9 cellular contexts compared by ENCODE assay signal in genomic region chr19:39480337-39481228, GRCh38. TPM values are rescaled to one million over a fixed set of nuclear protein-coding genes. Genes with fewer than 3 reads are reported as not detected.
DNase-seq lines count a peak whose midpoint lies in the region; ATAC-seq, FAIRE-seq and TF ChIP-seq lines count a peak whose summit lies in the region.
"Had no signal": no experiment of that assay in that cellular context is flagged by ENCODE, and none has a peak within 500 bp of the region (broad histone marks: within the 10 kb centered on the region; RNA-seq: fewer than 3 reads in every experiment).

Gene TIMM50, plus strand, starts transcription at chr19:39480838. Its CDS starts 16 bp downstream, at chr19:39480854.

- peak within 1 kb of the TSS; percentile 95 for H3K4me3 Mint-ChIP-seq in activated CD4-positive, alpha-beta T cell treated with anti-CD3 and anti-CD28 coated beads for 36 hours

- H3K27me3 Mint-ChIP-seq in activated CD4-positive, alpha-beta T cell treated with anti-CD3 and anti-CD28 coated beads for 36 hours, result no peaks in the 10 kb centered on the region

- peak within 1 kb of the TSS; percentile 92 for H3K27ac Mint-ChIP-seq in activated CD4-positive, alpha-beta T cell treated with anti-CD3 and anti-CD28 coated beads for 36 hours

- CTCF ChIA-PET in activated CD4-positive, alpha-beta T cell treated with anti-CD3 and anti-CD28 coated beads for 36 hours (lab: Charles Lee), result interaction anchor here (0.6 to 2.2 kb wide), 5 partner anchors 9 to 954 kb away, joined by 3 to 10 read pairs (median 4); partner anchors contain the start of gene EID2B

- peaks cover 28% of the 10 kb centered on the region for H3K36me3 Mint-ChIP-seq in activated CD4-positive, alpha-beta T cell treated with anti-CD3 and anti-CD28 coated beads for 36 hours (ENCODE audit: low read depth)

- POLR2A ChIA-PET in activated CD4-positive, alpha-beta T cell treated with anti-CD3 and anti-CD28 coated beads for 36 hours (lab: Charles Lee), result interaction anchor here (0.6 to 1.2 kb wide), 4 partner anchors 32 to 365 kb away, joined by 3 to 10 read pairs (median 4); partner anchors contain the start of gene RPS16

- peak; percentile 97 for FAIRE-seq in GM19239 (lab: Jason Lieb, UNC)
- FAIRE-seq: colon had no signal

- TF ChIP-seq CTCF in choroid plexus epithelial cell (conservative IDR thresholded peaks at IDR 0.05; ENCODE audit: low read depth, low read length), result no peak

- peak within 1 kb of the TSS; percentile 99 for H3K4me3 ChIP-seq in choroid plexus epithelial cell (ENCODE audit: low read depth, low read length)

- intact Hi-C loops in activated CD4-positive, alpha-beta T cell treated with anti-CD3 and anti-CD28 coated beads for 36 hours (cut with DNase I, micrococcal nuclease), result loop anchor here (1.0 to 5.0 kb wide), 10 partner anchors 22 to 710 kb away; partner anchors contain the start of genes EID2 (in 1 of the 2), EID2B (in 1 of the 2), MAP3K10 (in 1 of the 2) and PAK4 (in 1 of the 2)

- H3K4me1 Mint-ChIP-seq in activated CD4-positive, alpha-beta T cell treated with anti-CD3 and anti-CD28 coated beads for 36 hours, result peaks cover 24% of the 10 kb centered on the region

- H3K9me3 Mint-ChIP-seq in activated CD4-positive, alpha-beta T cell treated with anti-CD3 and anti-CD28 coated beads for 36 hours (ENCODE audit: low read depth), result no peaks in the 10 kb centered on the region

- peak; percentile 79 for ATAC-seq in HG03442 (IDR thresholded peaks at IDR 0.05; ENCODE audit: unreplicated experiment)
- peak; percentile 94 for ATAC-seq in activated CD4-positive, alpha-beta T cell treated with anti-CD3 and anti-CD28 coated beads for 36 hours

- DNase-seq in Ammon's horn (ENCODE audit: low spot score), result peak; percentile 95
- DNase-seq in GM19239 (ENCODE audit: insufficient read length, low spot score), result peak; percentile 88
- peak; percentile 83 for DNase-seq in NCI-H524 treated with DMSO at 0.1 percent for 48 hours (lab: John Stamatoyannopoulos, UW)
- DNase-seq in activated CD4-positive, alpha-beta T cell treated with anti-CD3 and anti-CD28 coated beads for 36 hours, result peak; percentile 100
- DNase-seq in choroid plexus epithelial cell (ENCODE audit: low read depth), result peak; percentile 93
- peak; percentile 91 for DNase-seq in kidney glomerular epithelial cell (lab: John Stamatoyannopoulos, UW)
- DNase-seq in stimulated activated CD4-positive, alpha-beta T cell treated with anti-CD3 and anti-CD28 coated beads, Interleukin-15, amount 100 ng/mL, for 48 hours (ENCODE audit: low read depth in 2 of 2), result peak; percentile 95 to 100

RNA-seq across cellular contexts. Expression of gene TIMM50, which starts in this region (rescaled TPM):
- 100 to 1,000 TPM in 1 of 2 experiments, 10 to 100 TPM in 1; 99.4 to 126 TPM for total RNA-seq in activated CD4-positive, alpha-beta T cell treated with anti-CD3 and anti-CD28 coated beads for 36 hours

Comparison
In these comparisons a context has a peak if more than half of its experiments do, and no peak if none do; other contexts are left out.
1. Peak in every context shown above with its lines: DNase-seq, ATAC-seq and H3K4me3 ChIP-seq.